10 cellular contexts compared by ENCODE assay signal in the genomic region with DNA sequence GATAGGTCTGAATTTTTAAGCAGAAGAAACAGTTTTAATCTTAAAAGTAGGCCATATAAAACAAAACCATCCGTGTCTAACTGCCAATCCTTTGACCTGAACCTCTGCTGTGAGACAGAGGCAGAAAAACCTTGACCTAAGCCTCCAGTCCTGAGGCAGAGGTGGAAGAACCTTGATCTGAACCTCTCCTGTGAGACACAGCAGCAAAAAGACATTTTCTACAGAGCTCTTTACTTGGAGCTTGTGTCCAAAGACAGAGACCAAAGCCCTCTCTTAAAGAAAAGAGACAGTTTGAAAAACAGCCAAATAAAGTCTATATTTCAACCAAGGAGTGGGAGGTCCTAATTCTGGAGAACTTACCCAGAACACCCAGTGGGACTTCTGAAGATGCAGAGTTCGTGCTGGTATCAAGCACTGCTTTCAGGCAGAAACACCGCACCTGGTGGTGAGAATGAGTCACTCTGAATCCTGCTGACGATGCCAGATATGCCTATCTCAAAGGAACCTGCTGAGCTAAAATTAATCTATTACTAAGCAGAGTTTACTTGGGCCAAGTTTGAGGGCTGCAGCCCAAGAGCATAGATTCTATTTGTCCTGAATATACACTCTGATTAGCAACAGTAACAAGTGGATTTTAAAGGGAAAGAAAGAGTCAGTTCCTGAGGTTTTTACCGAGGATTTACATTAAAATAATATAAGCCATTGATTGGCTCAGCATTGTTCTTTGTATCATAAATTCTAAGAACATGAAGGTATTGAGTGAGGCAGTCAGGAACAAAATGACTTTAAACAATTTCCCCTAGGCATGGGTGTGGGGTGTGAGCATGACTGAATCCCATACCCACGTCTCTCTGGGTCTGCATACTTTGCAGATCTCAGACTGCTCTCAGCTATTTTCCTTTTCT.
A peak's percentile ranks its signal among the peaks of the same experiment; 100 is the strongest.
DNase-seq lines count a peak whose midpoint lies in the region; ATAC-seq, FAIRE-seq and TF ChIP-seq lines count a peak whose summit lies in the region.
"Had no signal": no experiment of that assay in that cellular context is flagged by ENCODE, and none has a peak within 500 bp of the region (broad histone marks: within the 10 kb centered on the region; RNA-seq: fewer than 3 reads in every experiment).

No MANE protein-coding gene starts in this region.

- intact Hi-C loops in MCF 10A (cut with micrococcal nuclease), result no loop called here
- intact Hi-C loops in breast epithelium (cut with DNase I; ENCODE audit: low total_unique reads), result no loop called here
- intact Hi-C loops in body of pancreas (cut with DNase I), result no loop called here

- H3K27me3 ChIP-seq in breast epithelium (no peaks in the 10 kb centered on the region), body of pancreas (no peaks in the 10 kb centered on the region)

- FAIRE-seq in urothelium cell line (lab: Jason Lieb, UNC), result no peak

- CTCF ChIA-PET in MCF 10A (lab: Yijun Ruan, JAX), result interaction anchor here (0.6 to 2.0 kb wide), 5 partner anchors 14 to 1846 kb away, joined by 3 to 5 read pairs (median 3); no protein-coding TSS in a partner anchor
- CTCF ChIA-PET in activated CD4-positive, alpha-beta memory T cell treated with anti-CD3 and anti-CD28 coated beads, Interleukin-2, amount 10 ng/mL, durations not matched to agents 7 days and 5 days (lab: Charles Lee), result no interaction called here

- no peak for TF ChIP-seq POLR2A in breast epithelium (IDR thresholded peaks at IDR 0.05)
- TF ChIP-seq POLR2A in body of pancreas (IDR thresholded peaks at IDR 0.05), result peak in 2 of 3 donors; percentile 80 to 85

- no peak overlapping the region for H3K4me3 Mint-ChIP-seq in MCF 10A (ENCODE audit: unreplicated experiment)
- no peak overlapping the region for H3K4me3 Mint-ChIP-seq in activated CD4-positive, alpha-beta memory T cell treated with anti-CD3 and anti-CD28 coated beads, Interleukin-2, amount 10 ng/mL, durations not matched to agents 7 days and 5 days

- H3K4me1 Mint-ChIP-seq in MCF 10A (ENCODE audit: insufficient read depth, unreplicated experiment), result peaks cover 12% of the 10 kb centered on the region
- peaks cover 2% of the 10 kb centered on the region for H3K4me1 Mint-ChIP-seq in activated CD4-positive, alpha-beta memory T cell treated with anti-CD3 and anti-CD28 coated beads, Interleukin-2, amount 10 ng/mL, durations not matched to agents 7 days and 5 days

- BruUV-seq in MCF 10A (replicated peaks; lab: Mats Ljungman, UMichigan), result no TSS peak

- peak overlapping the region; percentile 61 for H3K27ac Mint-ChIP-seq in MCF 10A (ENCODE audit: low read depth, unreplicated experiment)
- H3K27ac Mint-ChIP-seq in activated CD4-positive, alpha-beta memory T cell treated with anti-CD3 and anti-CD28 coated beads, Interleukin-2, amount 10 ng/mL, durations not matched to agents 7 days and 5 days, result no peak overlapping the region

- ATAC-seq in HG03064 (IDR thresholded peaks at IDR 0.05; ENCODE audit: low read depth, unreplicated experiment) (peak; percentile 92), body of pancreas (peak; percentile 98)

- DNase-seq in MCF 10A (ENCODE audit: unreplicated experiment) (peak; percentile 71), breast epithelium (ENCODE audit: low spot score in 2 of 2) (no peak), body of pancreas (peak; percentile 79 to 94 (median 89)), urothelium cell line (ENCODE audit: low spot score) (peak; percentile 74), glomerular visceral epithelial cell (ENCODE audit: extremely low spot score) (no peak), activated T-cell treated with anti-CD3 and anti-CD28 coated beads for 4 hours (no peak)
- no peak for DNase-seq in activated CD4-positive, alpha-beta memory T cell treated with anti-CD3 and anti-CD28 coated beads, Interleukin-2, amount 10 ng/mL, durations not matched to agents 7 days and 5 days
- DNase-seq: amygdala, NCI-H1092 treated with DMSO at 0.1 percent for 48 hours had no signal

- H3K4me1 ChIP-seq in breast epithelium (no peaks in the 10 kb centered on the region), body of pancreas (peaks cover 39% of the 10 kb centered on the region)

- H3K36me3 ChIP-seq in breast epithelium, result no peaks in the 10 kb centered on the region
- H3K36me3 ChIP-seq in body of pancreas (replicated peaks in 1 of 2; ENCODE audit: insufficient read depth in 1 of 2, low read depth in 2 of 2), result no peaks in the 10 kb centered on the region

- H3K9me3 ChIP-seq in breast epithelium (no peaks in the 10 kb centered on the region), body of pancreas (no peaks in the 10 kb centered on the region)

- POLR2A ChIA-PET in MCF 10A (lab: Yijun Ruan, JAX), result interaction anchor here (0.6 to 2.4 kb wide), 12 partner anchors 10 to 1452 kb away, joined by 3 to 7 read pairs (median 3); no protein-coding TSS in a partner anchor
- POLR2A ChIA-PET in activated CD4-positive, alpha-beta memory T cell treated with anti-CD3 and anti-CD28 coated beads, Interleukin-2, amount 10 ng/mL, durations not matched to agents 7 days and 5 days (lab: Charles Lee), result no interaction called here

- WGBS in body of pancreas, 2 donors, result 11 to 13% methylated on average over 6 of the region's 6 CpGs

- no peaks in the 10 kb centered on the region for H3K9me3 Mint-ChIP-seq in MCF 10A (ENCODE audit: unreplicated experiment)
- peaks cover 11% of the 10 kb centered on the region for H3K9me3 Mint-ChIP-seq in activated CD4-positive, alpha-beta memory T cell treated with anti-CD3 and anti-CD28 coated beads, Interleukin-2, amount 10 ng/mL, durations not matched to agents 7 days and 5 days

- H3K36me3 Mint-ChIP-seq in MCF 10A (ENCODE audit: insufficient read depth, unreplicated experiment), result no peaks in the 10 kb centered on the region
- H3K36me3 Mint-ChIP-seq in activated CD4-positive, alpha-beta memory T cell treated with anti-CD3 and anti-CD28 coated beads, Interleukin-2, amount 10 ng/mL, durations not matched to agents 7 days and 5 days (ENCODE audit: low read depth), result no peaks in the 10 kb centered on the region

- TF ChIP-seq CTCF in MCF 10A (IDR thresholded peaks at IDR 0.05; ENCODE audit: unreplicated experiment), result no peak
- no peak for TF ChIP-seq CTCF in breast epithelium (IDR thresholded peaks at IDR 0.05)
- peak in 5 of 7 experiments; percentile 17 to 66 (median 47) for TF ChIP-seq CTCF in body of pancreas (IDR thresholded peaks at IDR 0.05)

- H3K4me3 ChIP-seq in breast epithelium, result no peak overlapping the region
- H3K4me3 ChIP-seq in body of pancreas, result no peak overlapping the region

- no peaks in the 10 kb centered on the region for H3K27me3 Mint-ChIP-seq in MCF 10A (ENCODE audit: insufficient read depth, unreplicated experiment)
- H3K27me3 Mint-ChIP-seq in activated CD4-positive, alpha-beta memory T cell treated with anti-CD3 and anti-CD28 coated beads, Interleukin-2, amount 10 ng/mL, durations not matched to agents 7 days and 5 days, result no peaks in the 10 kb centered on the region

- H3K27ac ChIP-seq in breast epithelium, result no peak overlapping the region
- H3K27ac ChIP-seq in body of pancreas, result peak overlapping the region; percentile 74 to 91 (median 84)

Comparison
In these comparisons a context has a peak if more than half of its experiments do, and no peak if none do; other contexts are left out.
1. DNase-seq: peak in MCF 10A (single experiment), body of pancreas (4 of 4) and urothelium cell line (single experiment); none in breast epithelium (0 of 2), glomerular visceral epithelial cell (single experiment), activated T-cell treated with anti-CD3 and anti-CD28 coated beads for 4 hours (single experiment) and activated CD4-positive, alpha-beta memory T cell treated with anti-CD3 and anti-CD28 coated beads, Interleukin-2, amount 10 ng/mL, durations not matched to agents 7 days and 5 days (single experiment).
2. CTCF ChIP-seq: peak in body of pancreas (5 of 7); none in MCF 10A (single experiment) and breast epithelium (0 of 3).
3. H3K27ac ChIP-seq: peak in body of pancreas (4 of 4); none in breast epithelium (0 of 2).